8 cellular contexts compared by ENCODE assay signal in genomic region chr9:133040892-133041479, GRCh38. TPM values are rescaled to one million over a fixed set of nuclear protein-coding genes. Genes with fewer than 3 reads are reported as not detected.
DNase-seq lines count a peak whose midpoint lies in the region; ATAC-seq and TF ChIP-seq lines count a peak whose summit lies in the region.
"Not testable (repeated sequence)": the region's sequence is repeated elsewhere in the genome, so short reads cannot be mapped to it uniquely, and the experiment has no call there.

No MANE protein-coding gene starts in this region.

- TF ChIP-seq CTCF in OCI-LY3 (IDR thresholded peaks at IDR 0.05; ENCODE audit: low read depth, low read length) (peak; percentile 39), breast epithelium (IDR thresholded peaks at IDR 0.05) (peak in 2 of 3 donors; percentile 27 to 52), heart left ventricle (IDR thresholded peaks at IDR 0.05) (peak; percentile 40 to 65 (median 50)), neural progenitor cell (IDR thresholded peaks at IDR 0.05) (peak; percentile 57)

- H2AFZ ChIP-seq in OCI-LY3 (ENCODE audit: low read depth, low read length); neural progenitor cell (replicated peaks): not testable (repeated sequence)

- H3K36me3 Mint-ChIP-seq in neural progenitor cell = peaks cover 53% of the 10 kb centered on the region

- H3K9ac ChIP-seq in OCI-LY3 (ENCODE audit: low read length); neural progenitor cell: not testable (repeated sequence)

- not testable (repeated sequence) for TF ChIP-seq POLR2A in breast epithelium (IDR thresholded peaks at IDR 0.05); heart left ventricle (IDR thresholded peaks at IDR 0.05)

- not testable (repeated sequence) for H3F3A ChIP-seq in neural progenitor cell (ENCODE audit: low read depth)

- H3K4me1 ChIP-seq in OCI-LY3 (ENCODE audit: low read length); breast epithelium; heart left ventricle; neural progenitor cell: not testable (repeated sequence)

- not testable (repeated sequence) for H3K27me3 Mint-ChIP-seq in neural progenitor cell (ENCODE audit: insufficient read depth, low read depth)

- peaks cover 36% of the 10 kb centered on the region for H4K20me1 ChIP-seq in OCI-LY3 (ENCODE audit: insufficient read depth, low read length)
- peaks cover 47% of the 10 kb centered on the region for H4K20me1 ChIP-seq in neural progenitor cell (ENCODE audit: low read depth)

- WGBS in heart left ventricle, 4 donors = 76 to 89% (median 87%) methylated on average over 12 of the region's 12 CpGs

- H3K4me1 Mint-ChIP-seq in neural progenitor cell = not testable (repeated sequence)

- intact Hi-C loops in breast epithelium (cut with DNase I; ENCODE audit: low total_unique reads) = not testable (repeated sequence)
- intact Hi-C loops in heart left ventricle (cut with DNase I) = loop anchor here in 4 of 10 donors (5.0 to 10.0 kb wide), 3 partner anchors 61 to 106 kb away; no protein-coding TSS in a partner anchor

- H3K27ac ChIP-seq in OCI-LY3 (ENCODE audit: low read length); breast epithelium; heart left ventricle; neural progenitor cell: not testable (repeated sequence)

- peak; percentile 24 for DNase-seq in COR-L47 (lab: John Stamatoyannopoulos, UW)
- DNase-seq in HT1080 (ENCODE audit: low read depth) = peak; percentile 37
- DNase-seq in activated CD4-positive, alpha-beta T cell treated with anti-CD3 and anti-CD28 coated beads, Interleukin-2, amount 50 U/mL, for 1 hour = peak; percentile 36
- DNase-seq in breast epithelium (ENCODE audit: low spot score in 2 of 2) = not testable (repeated sequence)
- DNase-seq in heart left ventricle = peak in 2 of 5 donors; percentile 61 to 67
- peak; percentile 58 for DNase-seq in neural progenitor cell (ENCODE audit: low spot score)
- peak; percentile 69 for DNase-seq in superior temporal gyrus (ENCODE audit: extremely low spot score)

- not testable (repeated sequence) for H3K27ac Mint-ChIP-seq in neural progenitor cell

- H3K4me3 Mint-ChIP-seq in neural progenitor cell = not testable (repeated sequence)

- not testable (repeated sequence) for ATAC-seq in heart left ventricle

- H3K9me3 ChIP-seq in OCI-LY3 (ENCODE audit: insufficient read depth, low read length); breast epithelium; heart left ventricle; neural progenitor cell (ENCODE audit: low read depth): not testable (repeated sequence)

- H3K36me3 ChIP-seq in OCI-LY3 (replicated peaks; ENCODE audit: low read depth, low read length) = peaks cover 44% of the 10 kb centered on the region
- not testable (repeated sequence) for H3K36me3 ChIP-seq in breast epithelium, neural progenitor cell
- peaks cover 2 to 48% (median 44%) of the 10 kb centered on the region in 9 donors for H3K36me3 ChIP-seq in heart left ventricle

- H3K79me2 ChIP-seq in OCI-LY3 (ENCODE audit: low read length) (peaks cover 48% of the 10 kb centered on the region), neural progenitor cell (ENCODE audit: low read depth) (peaks cover 61% of the 10 kb centered on the region)

- not testable (repeated sequence) for H3K9me3 Mint-ChIP-seq in neural progenitor cell

- H3K4me3 ChIP-seq in OCI-LY3 (ENCODE audit: low read length); breast epithelium; heart left ventricle; neural progenitor cell: not testable (repeated sequence)

- not testable (repeated sequence) for H3K27me3 ChIP-seq in OCI-LY3 (ENCODE audit: low read depth, low read length); breast epithelium; heart left ventricle; neural progenitor cell

- not testable (repeated sequence) for H3K4me2 ChIP-seq in OCI-LY3 (ENCODE audit: low read length); neural progenitor cell

RNA-seq across cellular contexts. Expression of gene GTF3C5, which starts 10.2 kb away (rescaled TPM):
- total RNA-seq in HT1080 (2014; rRNA removed; shearing (Covaris generic)) = 90.7 and 91.3 TPM in 2 replicates
- 46.1 and 47.4 TPM in 2 replicates for polyA plus RNA-seq in HT1080 (2015; cell fraction: cytosol; rRNA removed)
- 111 and 112 TPM in 2 replicates for polyA plus RNA-seq in HT1080 (2015; cell fraction: nucleus; rRNA removed)
- total RNA-seq in breast epithelium = 10 to 100 TPM; 43.8 to 74.4 (median 68.2) TPM
- 10 to 100 TPM; 22.9 to 45.8 (median 34.5) TPM for total RNA-seq in heart left ventricle
- polyA plus RNA-seq in heart left ventricle = 10 to 100 TPM; 46.7 to 51.7 TPM
- 77.9 and 119 TPM in 2 replicates for total RNA-seq in neural progenitor cell (ENCODE audit: low replicate concordance)

RNA-seq across cellular contexts. Expression of gene CEL, which starts 20.8 kb away (rescaled TPM):
- 0.45 TPM in 1 of 2 replicates, not detected in the other for total RNA-seq in HT1080 (2014; rRNA removed; shearing (Covaris generic))
- 0.25 and 0.27 TPM in 2 replicates for polyA plus RNA-seq in HT1080 (2015; cell fraction: cytosol; rRNA removed)
- polyA plus RNA-seq in HT1080 (2015; cell fraction: nucleus; rRNA removed) = 0.92 and 1.1 TPM in 2 replicates
- total RNA-seq in breast epithelium (under 1 TPM; 0.29 to 0.98 (median 0.32) TPM), heart left ventricle (1 to 10 TPM; 1.1 to 4.0 (median 2.8) TPM), neural progenitor cell (ENCODE audit: low replicate concordance) (1.0 and 2.2 TPM in 2 replicates)
- 1 to 10 TPM in 1 of 2 donors, under 1 TPM in 1; 0.61 to 2.1 TPM for polyA plus RNA-seq in heart left ventricle
